ENCODE assay signal across 8 cellular contexts in the genomic region with DNA sequence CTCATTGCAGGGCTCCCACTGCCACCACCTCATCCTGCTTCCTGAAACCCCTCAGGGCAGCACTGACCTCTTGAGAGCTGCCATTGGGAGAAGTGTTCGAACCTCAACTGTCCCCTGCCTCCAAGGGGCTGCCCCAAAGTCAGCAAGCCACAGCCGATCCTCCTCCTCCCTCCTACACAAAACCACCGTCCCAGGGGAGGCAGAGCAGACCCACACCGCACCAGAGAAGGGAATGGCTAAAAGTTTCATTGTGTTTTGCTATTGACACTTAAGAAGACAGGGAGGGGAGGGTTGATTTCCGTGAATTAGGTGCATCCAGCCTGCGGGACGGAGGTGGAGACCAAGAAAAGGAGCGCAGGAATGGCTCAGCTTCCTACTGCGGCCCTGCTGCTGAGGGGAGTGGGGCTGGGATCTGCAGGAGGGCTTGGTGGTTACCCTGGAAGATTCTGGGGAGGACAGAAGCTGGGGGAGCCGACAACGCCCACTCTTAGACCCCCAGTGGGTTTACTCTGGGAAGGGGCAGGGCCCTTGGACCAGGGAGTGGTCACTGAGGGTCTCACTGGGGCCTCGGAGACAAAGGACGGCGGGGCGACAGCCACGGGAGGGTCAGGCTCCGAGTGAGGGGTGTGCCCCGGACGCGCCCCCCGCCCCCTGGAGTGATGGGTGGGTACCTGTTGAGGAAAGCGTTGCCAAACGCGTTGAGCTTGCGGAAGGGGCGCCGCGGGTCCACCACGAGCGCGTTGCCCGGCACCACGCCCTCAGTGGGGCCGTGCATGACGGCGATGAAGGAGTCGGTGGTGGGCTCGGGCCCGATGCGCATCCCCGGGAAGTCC. TPM values are rescaled to one million over a fixed set of nuclear protein-coding genes. Genes with fewer than 3 reads are reported as not detected.
DNase-seq lines count a peak whose midpoint lies in the region; ATAC-seq, FAIRE-seq and TF ChIP-seq lines count a peak whose summit lies in the region.

No MANE protein-coding gene starts in this region.

- FAIRE-seq in H1 (lab: Jason Lieb, UNC) = no peak

- H3K9ac ChIP-seq in PC-3 (ENCODE audit: low read length) (peak overlapping the region; percentile 89), H1 (replicated peaks in 1 of 4; ENCODE audit: extremely low read depth in 1 of 4, low read depth in 3 of 4, low read length in 3 of 4) (peak overlapping the region; percentile 51 to 73 (median 68))

- H3K4me3 ChIP-seq in A673 (ENCODE audit: low read depth, low read length, poor library complexity, severe bottlenecking) = peak overlapping the region; percentile 79
- H3K4me3 ChIP-seq in PC-3 (ENCODE audit: low read length) = peak overlapping the region; percentile 78
- H3K4me3 ChIP-seq in H1 (ENCODE audit: extremely low read depth in 1 of 4, insufficient read depth in 2 of 4, low read depth in 3 of 4, low read length in 4 of 4) = peak overlapping the region; percentile 60 to 97 (median 94)

- CTCF ChIA-PET in A673 (lab: Charles Lee) (interaction anchor here (0.7 to 2.1 kb wide), 3 partner anchors 8 to 13 kb away, joined by 3 to 8 read pairs (median 3); no protein-coding TSS in a partner anchor), PC-3 (lab: Charles Lee) (interaction anchor here (0.5 to 1.5 kb wide), 5 partner anchors 9 to 31 kb away, joined by 4 to 10 read pairs (median 6); no protein-coding TSS in a partner anchor), H1 (lab: Charles Lee; ENCODE audit: partially characterized antibody) (interaction anchor here (0.6 to 32.2 kb wide), 9 partner anchors 14 to 189 kb away, joined by 3 to 1058 read pairs (median 4); partner anchors contain the start of genes BATF2 and CDC42BPG)

- H3K36me3 Mint-ChIP-seq in nephron (ENCODE audit: low read depth) = peaks cover 13% of the 10 kb centered on the region

- no peak overlapping the region for H2BK5ac ChIP-seq in H1 (ENCODE audit: low read depth, low read length)

- H3K4me2 ChIP-seq in PC-3 (ENCODE audit: low read length) (peak overlapping the region; percentile 87), H1 (ENCODE audit: insufficient read depth in 1 of 2, low read depth in 2 of 2, low read length in 2 of 2) (peak overlapping the region; percentile 75 to 99)

- no peak overlapping the region for H2BK20ac ChIP-seq in H1 (ENCODE audit: low read length)

- peak overlapping the region; percentile 50; the same call in 1 of the 2 replicates for H2BK12ac ChIP-seq in H1 (ENCODE audit: low read depth, low read length)

- BruUV-seq in A673 (replicated peaks; lab: Mats Ljungman, UMichigan) (no TSS peak), PC-3 (replicated peaks; lab: Mats Ljungman, UMichigan) (no TSS peak)

- intact Hi-C loops in A673 (cut with micrococcal nuclease; ENCODE audit: unreplicated experiment) = loop anchor here (1.0 kb wide), 1 partner anchor 30 kb away; no protein-coding TSS in a partner anchor
- intact Hi-C loops in PC-3 (cut with micrococcal nuclease) = loop anchor here (1.0 to 2.0 kb wide), 3 partner anchors 8 to 31 kb away; no protein-coding TSS in a partner anchor

- H3K4ac ChIP-seq in H1 (replicated peaks; ENCODE audit: insufficient read length, low read depth, low read length) = peak overlapping the region; percentile 73

- H3K9me3 ChIP-seq in A673 (ENCODE audit: low read depth, low read length, poor library complexity, severe bottlenecking) (no peaks in the 10 kb centered on the region), PC-3 (ENCODE audit: low read length) (no peaks in the 10 kb centered on the region), H1 (ENCODE audit: insufficient read depth in 2 of 2, low read depth in 1 of 2, low read length in 1 of 2) (no peaks in the 10 kb centered on the region)

- peak; percentile 12 for ATAC-seq in GM18907 (IDR thresholded peaks at IDR 0.05; ENCODE audit: unreplicated experiment)
- peak; percentile 2 for ATAC-seq in PC-3

- no peak overlapping the region; the same call in 1 of the 2 replicates for H3K18ac ChIP-seq in H1 (ENCODE audit: extremely low read depth, low read length)

- no peak overlapping the region for H3K23ac ChIP-seq in H1 (ENCODE audit: insufficient read length)

- peak overlapping the region; percentile 61; the same call in 1 of the 2 replicates for H2BK15ac ChIP-seq in H1 (ENCODE audit: low read length)

- peak overlapping the region; percentile 77 for H4K91ac ChIP-seq in H1 (replicated peaks; ENCODE audit: insufficient read length, low read length)

- H3K27ac Mint-ChIP-seq in nephron = peak overlapping the region; percentile 72 to 92 (median 73)

- TF ChIP-seq EP300 in H1 (IDR thresholded peaks at IDR 0.05; ENCODE audit: borderline replicate concordance in 1 of 2, low read depth in 2 of 2, low read length in 2 of 2) = no peak

- H3K23me2 ChIP-seq in H1 (ENCODE audit: low read depth, low read length) = peaks cover 16% of the 10 kb centered on the region

- no peaks in the 10 kb centered on the region for H3K9me3 Mint-ChIP-seq in nephron

- H3K79me2 ChIP-seq in PC-3 (ENCODE audit: low read length) = peaks cover 65% of the 10 kb centered on the region
- no peaks in the 10 kb centered on the region for H3K79me2 ChIP-seq in H1 (ENCODE audit: control insufficient read depth in 1 of 2, insufficient read depth in 2 of 2, low read length in 2 of 2)

- no peaks in the 10 kb centered on the region for H3K79me1 ChIP-seq in H1 (ENCODE audit: low read depth, low read length)

- DNase-seq in A673 (ENCODE audit: low spot score) = no peak
- DNase-seq in PC-3 = peak; percentile 40
- DNase-seq in H1 (ENCODE audit: low read depth in 1 of 2, low spot score in 2 of 2) = no peak
- no peak for DNase-seq in NCI-H2196 treated with DMSO at 0.1 percent for 48 hours (lab: John Stamatoyannopoulos, UW; ENCODE audit: unreplicated experiment)
- DNase-seq in T-helper 9 cell = no peak
- DNase-seq in OCI-M2 (lab: John Stamatoyannopoulos, UW; ENCODE audit: unreplicated experiment) = no peak

- H3K27ac ChIP-seq in A673 (ENCODE audit: low read depth, low read length, poor library complexity, severe bottlenecking) (peak overlapping the region; percentile 68), PC-3 (ENCODE audit: low read length) (peak overlapping the region; percentile 29), H1 (ENCODE audit: low read depth, low read length) (no peak overlapping the region)

- no peak for TF ChIP-seq CTCF in A673 (conservative IDR thresholded peaks at IDR 0.05; ENCODE audit: low read depth, low read length)
- no peak for TF ChIP-seq CTCF in PC-3 (conservative IDR thresholded peaks at IDR 0.05; ENCODE audit: low read depth, low read length)
- no peak for TF ChIP-seq CTCF in H1 (IDR thresholded peaks at IDR 0.05; ENCODE audit: control extremely low read depth in 1 of 3, insufficient read depth in 1 of 3, low read depth in 1 of 3, low read length in 3 of 3)
- no peak for TF ChIP-seq CTCF in nephron (IDR thresholded peaks at IDR 0.05; ENCODE audit: unreplicated experiment in 3 of 3)

- H3K56ac ChIP-seq in H1 (replicated peaks; ENCODE audit: insufficient read length, low read depth, low read length) = peak overlapping the region; percentile 73

- TF ChIP-seq RAD21 in H1 (IDR thresholded peaks at IDR 0.05 in 1 of 2, conservative IDR thresholded peaks at IDR 0.05 in 1 of 2; ENCODE audit: low read depth in 2 of 2, low read length in 2 of 2) = no peak

- H2AFZ ChIP-seq in PC-3 (ENCODE audit: low read length) (no peak overlapping the region), H1 (ENCODE audit: low read length) (peak overlapping the region; percentile 91; the same call in 1 of the 2 replicates)

- peaks cover 41% of the 10 kb centered on the region for H4K20me1 ChIP-seq in PC-3 (ENCODE audit: low read length)
- H4K20me1 ChIP-seq in H1 (replicated peaks in 1 of 2; ENCODE audit: control insufficient read depth in 1 of 2, insufficient read depth in 2 of 2, low read length in 2 of 2) = no peaks in the 10 kb centered on the region

- H3K4me1 ChIP-seq in A673 (ENCODE audit: insufficient read depth, low read length, poor library complexity, severe bottlenecking) (peaks cover 17% of the 10 kb centered on the region), PC-3 (ENCODE audit: insufficient read depth, low read length) (peaks cover 36% of the 10 kb centered on the region), H1 (replicated peaks in 1 of 4; ENCODE audit: control insufficient read depth in 3 of 4, insufficient read depth in 4 of 4, low read length in 3 of 4) (peaks cover 0 to 22% (median 11%) of the 10 kb centered on the region in 4 experiments; a peak in 6 of 7 replicates)

- H3K36me3 ChIP-seq in A673 (ENCODE audit: insufficient read depth, low read length, poor library complexity, severe bottlenecking) = peaks cover 8% of the 10 kb centered on the region
- H3K36me3 ChIP-seq in PC-3 (ENCODE audit: low read depth, low read length) = peaks cover 17% of the 10 kb centered on the region
- H3K36me3 ChIP-seq in H1 (ENCODE audit: control insufficient read depth in 2 of 4, insufficient read depth in 4 of 4, low read length in 3 of 4) = no peaks in the 10 kb centered on the region; a peak in 1 of 8 replicates

- peak overlapping the region; percentile 40 for H4K5ac ChIP-seq in H1 (ENCODE audit: insufficient read length, low read depth, low read length)

- H3K9me2 ChIP-seq in PC-3 (replicated peaks; ENCODE audit: low read length) = no peaks in the 10 kb centered on the region

- peak overlapping the region; percentile 95 to 100 (median 95) for H3K4me3 Mint-ChIP-seq in nephron

- H3K27me3 ChIP-seq in A673 (replicated peaks; ENCODE audit: insufficient read depth, low read depth, low read length, poor library complexity) = no peaks in the 10 kb centered on the region
- H3K27me3 ChIP-seq in PC-3 (ENCODE audit: low read length) = no peaks in the 10 kb centered on the region
- H3K27me3 ChIP-seq in H1 (replicated peaks in 1 of 4; ENCODE audit: control insufficient read depth in 3 of 4, extremely low read depth in 1 of 4, insufficient read depth in 3 of 4, low read length in 3 of 4) = peaks cover 0 to 6% (median 2%) of the 10 kb centered on the region in 4 experiments; a peak in 3 of 7 replicates

- H3K14ac ChIP-seq in H1 (ENCODE audit: insufficient read length) = peak overlapping the region; percentile 55

- H3K27me3 Mint-ChIP-seq in nephron (ENCODE audit: low read depth) = no peaks in the 10 kb centered on the region

- 12% methylated on average over 29 of the region's 41 CpGs; no CpG with 5 or more reads in 1 of the 2 experiments for WGBS in H1 (ENCODE audit: extremely low coverage in 1 of 2, insufficient coverage in 1 of 2, insufficient read length in 1 of 2, insufficient replicate concordance in 2 of 2, low coverage in 1 of 2, low lambda C conversion rate in 2 of 2, missing lambda C conversion rate in 1 of 2), 2 experiments

- POLR2A ChIA-PET in A673 (lab: Charles Lee; ENCODE audit: low non-redundant PET) (interaction anchor here (0.5 kb wide), 1 partner anchor 434 kb away, joined by 8 read pairs; no protein-coding TSS in a partner anchor), PC-3 (lab: Charles Lee; ENCODE audit: unreplicated experiment) (interaction anchor here (0.7 to 1.3 kb wide), 7 partner anchors 8 to 104 kb away, joined by 4 to 7 read pairs (median 5); partner anchors contain the start of gene SF1), H1 (lab: Charles Lee; ENCODE audit: partially characterized antibody) (interaction anchor here (0.6 to 24.6 kb wide), 19 partner anchors 10 to 662 kb away, joined by 3 to 408 read pairs (median 4); partner anchors contain the start of genes MAP4K2, PPP2R5B and SF1)

- H3F3A ChIP-seq in PC-3 (ENCODE audit: low read length, unreplicated experiment) = no peaks in the 10 kb centered on the region

- peaks cover 60% of the 10 kb centered on the region for H3K4me1 Mint-ChIP-seq in nephron

- peak overlapping the region; percentile 90 for H4K8ac ChIP-seq in H1 (ENCODE audit: extremely low read depth, insufficient read depth, low read length)

- no peak for TF ChIP-seq POLR2A in H1 (IDR thresholded peaks at IDR 0.05; ENCODE audit: control extremely low read depth in 1 of 2, low read depth in 2 of 2, low read length in 2 of 2)

- H2AK5ac ChIP-seq in H1 (ENCODE audit: low read depth, low read length) = no peak overlapping the region

- H2BK120ac ChIP-seq in H1 (replicated peaks; ENCODE audit: low read depth, low read length) = no peak overlapping the region

RNA-seq across cellular contexts. Expression of gene EHD1, which starts 0.8 kb away (rescaled TPM):
- total RNA-seq in A673 (2021) (53.3 and 63.1 TPM in 2 replicates), PC-3 (2014; rRNA removed) (340 and 370 TPM in 2 replicates)
- 36.9 and 42.9 TPM in 2 replicates for total RNA-seq in H1 (2021; fragmentation: NEBNext Ultra II Directional; extraction: Animal tissue kit (Norgen Biotek cat#: 25700))
- 31.5 and 54.0 TPM in 2 replicates for polyA plus RNA-seq in H1 (2011; rRNA removed)
- polyA plus RNA-seq in H1 (2011; cell fraction: cytosol; rRNA removed) = 33.1 TPM
- 38.0 TPM for polyA plus RNA-seq in H1 (2011; cell fraction: nucleus; rRNA removed)
- 22.9 to 33.8 TPM (median 30.9 TPM) in 4 replicates for polyA plus RNA-seq in H1 (2012, experiment 1 of 2)
- polyA plus RNA-seq in H1 (2012, experiment 2 of 2) = 28.9 TPM
- 19.7 TPM for polyA plus RNA-seq in H1 (2013, experiment 1 of 2)
- 17.7 TPM for polyA plus RNA-seq in H1 (2013, experiment 2 of 2)
- 24.7 and 48.1 TPM in 2 replicates for polyA minus RNA-seq in H1 (2011; rRNA and poly(A)+ RNA removed)
- polyA minus RNA-seq in H1 (2011; cell fraction: cytosol; rRNA and poly(A)+ RNA removed) = 28.1 TPM
- polyA minus RNA-seq in H1 (2011; cell fraction: nucleus; rRNA and poly(A)+ RNA removed) = 22.0 TPM

RNA-seq across cellular contexts. Expression of gene CDC42BPG, which starts 33.2 kb away (rescaled TPM):
- 4.6 and 6.6 TPM in 2 replicates for total RNA-seq in A673 (2021)
- 14.5 and 30.5 TPM in 2 replicates for total RNA-seq in PC-3 (2014; rRNA removed)
- 10.6 and 12.3 TPM in 2 replicates for total RNA-seq in H1 (2021; fragmentation: NEBNext Ultra II Directional; extraction: Animal tissue kit (Norgen Biotek cat#: 25700))
- polyA plus RNA-seq in H1 (2011; rRNA removed) = 3.7 and 6.7 TPM in 2 replicates
- 5.9 TPM for polyA plus RNA-seq in H1 (2011; cell fraction: cytosol; rRNA removed)
- 27.1 TPM for polyA plus RNA-seq in H1 (2011; cell fraction: nucleus; rRNA removed)
- 6.2 to 12.1 TPM (median 10.3 TPM) in 4 replicates for polyA plus RNA-seq in H1 (2012, experiment 1 of 2)
- 4.7 TPM for polyA plus RNA-seq in H1 (2012, experiment 2 of 2)
- polyA plus RNA-seq in H1 (2013, experiment 1 of 2) = 4.8 TPM
- polyA plus RNA-seq in H1 (2013, experiment 2 of 2) = 3.8 TPM
- polyA minus RNA-seq in H1 (2011; rRNA and poly(A)+ RNA removed) = 4.5 and 4.9 TPM in 2 replicates
- polyA minus RNA-seq in H1 (2011; cell fraction: cytosol; rRNA and poly(A)+ RNA removed) = 7.4 TPM
- polyA minus RNA-seq in H1 (2011; cell fraction: nucleus; rRNA and poly(A)+ RNA removed) = 20.2 TPM

RNA-seq across cellular contexts. Expression of gene ATG2A, which starts 39.4 kb away (rescaled TPM):
- total RNA-seq in A673 (2021) (28.6 and 29.6 TPM in 2 replicates), PC-3 (2014; rRNA removed) (45.6 and 51.4 TPM in 2 replicates)
- total RNA-seq in H1 (2021; fragmentation: NEBNext Ultra II Directional; extraction: Animal tissue kit (Norgen Biotek cat#: 25700)) = 20.9 and 22.1 TPM in 2 replicates
- polyA plus RNA-seq in H1 (2011; rRNA removed) = 12.1 and 19.8 TPM in 2 replicates
- 7.3 TPM for polyA plus RNA-seq in H1 (2011; cell fraction: cytosol; rRNA removed)
- 29.8 TPM for polyA plus RNA-seq in H1 (2011; cell fraction: nucleus; rRNA removed)
- polyA plus RNA-seq in H1 (2012, experiment 1 of 2) = 13.2 to 19.6 TPM (median 18.1 TPM) in 4 replicates
- 14.9 TPM for polyA plus RNA-seq in H1 (2012, experiment 2 of 2)
- polyA plus RNA-seq in H1 (2013, experiment 1 of 2) = 7.1 TPM
- 7.1 TPM for polyA plus RNA-seq in H1 (2013, experiment 2 of 2)
- 8.1 and 8.8 TPM in 2 replicates for polyA minus RNA-seq in H1 (2011; rRNA and poly(A)+ RNA removed)
- polyA minus RNA-seq in H1 (2011; cell fraction: cytosol; rRNA and poly(A)+ RNA removed) = 18.1 TPM
- polyA minus RNA-seq in H1 (2011; cell fraction: nucleus; rRNA and poly(A)+ RNA removed) = 24.5 TPM

RNA-seq across cellular contexts. Expression of gene PPP2R5B, which starts 46.9 kb away (rescaled TPM):
- total RNA-seq in A673 (2021) (16.1 and 17.2 TPM in 2 replicates), PC-3 (2014; rRNA removed) (24.9 and 31.3 TPM in 2 replicates)
- total RNA-seq in H1 (2021; fragmentation: NEBNext Ultra II Directional; extraction: Animal tissue kit (Norgen Biotek cat#: 25700)) = 5.1 and 5.8 TPM in 2 replicates
- 4.9 and 6.3 TPM in 2 replicates for polyA plus RNA-seq in H1 (2011; rRNA removed)
- 5.2 TPM for polyA plus RNA-seq in H1 (2011; cell fraction: cytosol; rRNA removed)
- 13.4 TPM for polyA plus RNA-seq in H1 (2011; cell fraction: nucleus; rRNA removed)
- 4.7 to 4.8 TPM (median 4.7 TPM) in 4 replicates for polyA plus RNA-seq in H1 (2012, experiment 1 of 2)
- polyA plus RNA-seq in H1 (2012, experiment 2 of 2) = 5.9 TPM
- polyA plus RNA-seq in H1 (2013, experiment 1 of 2) = 3.7 TPM
- 3.8 TPM for polyA plus RNA-seq in H1 (2013, experiment 2 of 2)
- 2.3 and 2.8 TPM in 2 replicates for polyA minus RNA-seq in H1 (2011; rRNA and poly(A)+ RNA removed)
- 2.5 TPM for polyA minus RNA-seq in H1 (2011; cell fraction: cytosol; rRNA and poly(A)+ RNA removed)
- 4.9 TPM for polyA minus RNA-seq in H1 (2011; cell fraction: nucleus; rRNA and poly(A)+ RNA removed)

RNA-seq across cellular contexts. Expression of gene GPHA2, which starts 58.1 kb away (rescaled TPM):
- total RNA-seq in A673 (2021) (not detected in 2 replicates), PC-3 (2014; rRNA removed) (not detected in 2 replicates)
- 0.97 and 1.5 TPM in 2 replicates for total RNA-seq in H1 (2021; fragmentation: NEBNext Ultra II Directional; extraction: Animal tissue kit (Norgen Biotek cat#: 25700))
- 4.4 and 5.4 TPM in 2 replicates for polyA plus RNA-seq in H1 (2011; rRNA removed)
- polyA plus RNA-seq in H1 (2011; cell fraction: cytosol; rRNA removed) = 3.3 TPM
- polyA plus RNA-seq in H1 (2011; cell fraction: nucleus; rRNA removed) = 2.4 TPM
- 1.0 to 2.8 TPM (median 1.6 TPM) in 4 replicates for polyA plus RNA-seq in H1 (2012, experiment 1 of 2)
- polyA plus RNA-seq in H1 (2012, experiment 2 of 2) = 3.1 TPM
- 2.5 TPM for polyA plus RNA-seq in H1 (2013, experiment 1 of 2)
- 2.7 TPM for polyA plus RNA-seq in H1 (2013, experiment 2 of 2)
- polyA minus RNA-seq in H1 (2011; rRNA and poly(A)+ RNA removed) = 1.4 TPM in 1 of 2 replicates, not detected in the other
- polyA minus RNA-seq in H1 (2011; cell fraction: cytosol; rRNA and poly(A)+ RNA removed) = not detected
- polyA minus RNA-seq in H1 (2011; cell fraction: nucleus; rRNA and poly(A)+ RNA removed) = not detected
